9 cellular contexts compared by ENCODE assay signal in the genomic region with DNA sequence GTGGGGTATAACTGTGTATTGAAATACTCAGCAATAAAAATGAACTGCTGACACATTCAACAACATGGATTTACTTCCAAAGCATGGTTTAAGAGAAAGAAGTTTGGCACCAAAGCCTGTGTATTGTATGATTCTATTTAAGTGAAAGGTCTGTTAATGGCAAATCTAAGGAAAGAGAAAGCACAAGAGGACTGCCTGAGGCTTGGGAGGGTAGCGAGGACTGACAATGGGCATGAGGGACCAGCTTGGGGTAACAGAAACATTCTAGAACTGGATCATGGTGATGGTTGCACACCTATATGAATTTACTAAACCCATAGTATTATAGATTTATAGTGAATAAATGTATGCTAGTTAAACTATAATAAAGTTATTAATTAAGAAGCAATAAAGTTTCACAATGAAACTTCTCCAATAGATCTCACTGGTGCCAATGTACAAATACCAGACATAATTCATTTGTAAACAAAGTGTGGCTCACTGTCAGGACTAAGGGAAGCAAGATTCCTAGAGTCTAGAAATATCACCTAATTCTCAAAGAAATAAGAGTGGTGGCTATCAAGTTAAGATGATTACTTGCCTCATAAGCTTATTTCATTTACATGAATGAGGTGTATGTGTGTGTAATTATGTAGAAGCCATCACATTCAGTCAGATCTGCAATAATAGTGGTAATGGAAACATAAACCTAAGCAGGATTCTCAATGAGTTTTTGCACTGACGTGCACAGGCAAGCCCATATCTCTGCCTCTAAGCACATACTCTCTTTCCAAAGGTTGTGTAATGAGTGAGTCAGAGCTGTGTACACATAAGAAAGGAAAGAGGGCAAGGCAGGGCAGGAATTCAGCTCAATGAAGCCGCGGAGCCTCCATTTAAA.
A peak's percentile ranks its signal among the peaks of the same experiment; 100 is the strongest.
DNase-seq lines count a peak whose midpoint lies in the region; ATAC-seq and TF ChIP-seq lines count a peak whose summit lies in the region.
"Had no signal": no experiment of that assay in that cellular context is flagged by ENCODE, and none has a peak within 500 bp of the region (broad histone marks: within the 10 kb centered on the region; RNA-seq: fewer than 3 reads in every experiment).

No MANE protein-coding gene starts in this region.

- in situ Hi-C loops in HAP-1 (cut with MboI; ENCODE audit: low sequenced_read_pairs) = no loop called here
- in situ Hi-C loops in gastrocnemius medialis (cut with MboI; ENCODE audit: low sequenced_read_pairs in 4 of 4) = no loop called here

- no peak for TF ChIP-seq POLR2A in esophagus squamous epithelium (IDR thresholded peaks at IDR 0.05)
- TF ChIP-seq POLR2A in gastrocnemius medialis (IDR thresholded peaks at IDR 0.05) = no peak

- H3K27me3 ChIP-seq in HAP-1 (ENCODE audit: low read depth) = no peaks in the 10 kb centered on the region
- H3K27me3 ChIP-seq in esophagus squamous epithelium = no peaks in the 10 kb centered on the region
- no peaks in the 10 kb centered on the region for H3K27me3 ChIP-seq in gastrocnemius medialis

- peaks cover 16% of the 10 kb centered on the region for H3K4me1 ChIP-seq in HAP-1
- peaks cover 0 to 34% (median 7%) of the 10 kb centered on the region in 3 donors for H3K4me1 ChIP-seq in esophagus squamous epithelium
- no peaks in the 10 kb centered on the region for H3K4me1 ChIP-seq in gastrocnemius medialis

- TF ChIP-seq CTCF in esophagus squamous epithelium (IDR thresholded peaks at IDR 0.05) (no peak), gastrocnemius medialis (IDR thresholded peaks at IDR 0.05 in 4 of 5, conservative IDR thresholded peaks at IDR 0.05 in 1 of 5) (no peak)

- no peak overlapping the region for H3K4me3 ChIP-seq in HAP-1
- H3K4me3 ChIP-seq in esophagus squamous epithelium = peak overlapping the region in 1 of 4 donors; percentile 27
- no peak overlapping the region for H3K4me3 ChIP-seq in gastrocnemius medialis
- H3K4me3 ChIP-seq: thoracic aorta had no signal

- ATAC-seq in gastrocnemius medialis (peak; percentile 50 to 92), HG03439 (IDR thresholded peaks at IDR 0.05; ENCODE audit: unreplicated experiment) (no peak), GM18868 (IDR thresholded peaks at IDR 0.05; ENCODE audit: unreplicated experiment) (no peak)

- DNase-seq in HAP-1 (ENCODE audit: low spot score in 2 of 2) (peak; percentile 59 to 77), NCI-H345 treated with DMSO at 0.1 percent for 48 hours (lab: John Stamatoyannopoulos, UW; ENCODE audit: unreplicated experiment) (peak; percentile 74), esophagus squamous epithelium (lab: John Stamatoyannopoulos, UW) (no peak), gastrocnemius medialis (no peak), NCI-H524 treated with DMSO at 0.1 percent for 48 hours (lab: John Stamatoyannopoulos, UW) (no peak), SKM-1 (lab: John Stamatoyannopoulos, UW; ENCODE audit: unreplicated experiment) (no peak)

- intact Hi-C loops in esophagus squamous epithelium (cut with DNase I) = no loop called here
- intact Hi-C loops in gastrocnemius medialis (cut with DNase I; ENCODE audit: low total_unique reads) = no loop called here

- H3K36me3 ChIP-seq in HAP-1 (replicated peaks) = no peaks in the 10 kb centered on the region
- no peaks in the 10 kb centered on the region for H3K36me3 ChIP-seq in esophagus squamous epithelium
- no peaks in the 10 kb centered on the region for H3K36me3 ChIP-seq in gastrocnemius medialis
- H3K36me3 ChIP-seq: thoracic aorta had no signal

- H3K9me3 ChIP-seq in HAP-1 (no peaks in the 10 kb centered on the region), esophagus squamous epithelium (no peaks in the 10 kb centered on the region), gastrocnemius medialis (no peaks in the 10 kb centered on the region)

- H3K27ac ChIP-seq in esophagus squamous epithelium (peak overlapping the region; percentile 67 to 85 (median 80)), gastrocnemius medialis (no peak overlapping the region)
- H3K27ac ChIP-seq: thoracic aorta had no signal

- WGBS in esophagus squamous epithelium, 2 donors = 20 to 53% methylated on average over 4 of the region's 4 CpGs

Comparison
In these comparisons a context has a peak if more than half of its experiments do, and no peak if none do; other contexts are left out.
1. DNase-seq: peak in HAP-1 (2 of 2) and NCI-H345 treated with DMSO at 0.1 percent for 48 hours (single experiment); none in esophagus squamous epithelium (single experiment), gastrocnemius medialis (0 of 2), NCI-H524 treated with DMSO at 0.1 percent for 48 hours (single experiment) and SKM-1 (single experiment).
2. H3K27ac ChIP-seq: peak in esophagus squamous epithelium (4 of 4); none in gastrocnemius medialis (0 of 4).
3. ATAC-seq: peak in gastrocnemius medialis (2 of 2); none in HG03439 (single experiment) and GM18868 (single experiment).